8 cellular contexts compared by ENCODE assay signal in genomic region chr3:37453393-37454391, GRCh38. TPM values are rescaled to one million over a fixed set of nuclear protein-coding genes. Genes with fewer than 3 reads are reported as not detected.
DNase-seq lines count a peak whose midpoint lies in the region; ATAC-seq and TF ChIP-seq lines count a peak whose summit lies in the region.

No MANE protein-coding gene starts in this region.

- TF ChIP-seq EP300 in upper lobe of left lung (IDR thresholded peaks at IDR 0.05): no peak

- H3K27me3 ChIP-seq in upper lobe of left lung: no peaks in the 10 kb centered on the region

- peaks cover 53 to 68% (median 63%) of the 10 kb centered on the region in 4 donors for H3K4me1 ChIP-seq in upper lobe of left lung

- ATAC-seq in upper lobe of left lung (ENCODE audit: low FRiP score in 2 of 2): peak; percentile 38 to 55
- no peak for ATAC-seq in GM21367 (IDR thresholded peaks at IDR 0.05; ENCODE audit: unreplicated experiment)
- ATAC-seq in HG03095 (IDR thresholded peaks at IDR 0.05; ENCODE audit: unreplicated experiment): no peak
- ATAC-seq in GM21447 (IDR thresholded peaks at IDR 0.05; ENCODE audit: unreplicated experiment): no peak

- H3K36me3 Mint-ChIP-seq in mesothelial cell of epicardium: no peaks in the 10 kb centered on the region

- peaks cover 44% of the 10 kb centered on the region for H3K4me1 Mint-ChIP-seq in mesothelial cell of epicardium

- WGBS in upper lobe of left lung, 2 donors: 17 to 21% methylated on average over 17 to 18 of the region's 18 CpGs

- no peak overlapping the region for H3K27ac Mint-ChIP-seq in mesothelial cell of epicardium

- H3K27ac ChIP-seq in upper lobe of left lung: peak overlapping the region; percentile 58 to 80 (median 74)

- no peaks in the 10 kb centered on the region for H3K9me3 Mint-ChIP-seq in mesothelial cell of epicardium

- no peak for TF ChIP-seq POLR2A in upper lobe of left lung (IDR thresholded peaks at IDR 0.05)

- no peaks in the 10 kb centered on the region for H3K36me3 ChIP-seq in upper lobe of left lung

- peaks cover 62% of the 10 kb centered on the region for H3K27me3 Mint-ChIP-seq in mesothelial cell of epicardium (ENCODE audit: low read depth)

- peak overlapping the region in 3 of 4 donors; percentile 68 to 74 (median 73) for H3K4me3 ChIP-seq in upper lobe of left lung

- H3K9me3 ChIP-seq in upper lobe of left lung: no peaks in the 10 kb centered on the region

- peak; percentile 3 for DNase-seq in NCI-H2107 treated with DMSO at 0.1 percent for 48 hours (lab: John Stamatoyannopoulos, UW; ENCODE audit: unreplicated experiment)
- DNase-seq in NCI-H2107 (lab: John Stamatoyannopoulos, UW): no peak
- peak; percentile 19 for DNase-seq in dermis blood vessel endothelial cell
- no peak for DNase-seq in mesothelial cell of epicardium (ENCODE audit: low spot score in 2 of 2, unreplicated experiment in 2 of 2)
- DNase-seq in upper lobe of left lung: peak; percentile 65 to 70

- TF ChIP-seq CTCF in mesothelial cell of epicardium (IDR thresholded peaks at IDR 0.05; ENCODE audit: unreplicated experiment) (no peak), upper lobe of left lung (IDR thresholded peaks at IDR 0.05) (peak in 5 of 6 experiments; percentile 10 to 48 (median 28))

- H3K4me3 Mint-ChIP-seq in mesothelial cell of epicardium: peak overlapping the region; percentile 64

RNA-seq across cellular contexts. Expression of gene ITGA9, which starts 1.8 kb away (rescaled TPM):
- total RNA-seq in dermis blood vessel endothelial cell: 36.2 and 43.7 TPM in 2 replicates
- 12.7 to 15.9 TPM (median 14.6 TPM) in 3 replicates for total RNA-seq in mesothelial cell of epicardium
- 10 to 100 TPM; 15.4 to 78.6 (median 31.7) TPM for total RNA-seq in upper lobe of left lung

Comparison
In these comparisons a context has a peak if more than half of its experiments do, and no peak if none do; other contexts are left out.
1. DNase-seq: peak in NCI-H2107 treated with DMSO at 0.1 percent for 48 hours (single experiment), dermis blood vessel endothelial cell (single experiment) and upper lobe of left lung (2 of 2); none in NCI-H2107 (single experiment) and mesothelial cell of epicardium (0 of 2).
2. ATAC-seq: peak in upper lobe of left lung (2 of 2); none in GM21367 (single experiment), HG03095 (single experiment) and GM21447 (single experiment).